ENCODE assay signal across 19 cellular contexts in the genomic region with DNA sequence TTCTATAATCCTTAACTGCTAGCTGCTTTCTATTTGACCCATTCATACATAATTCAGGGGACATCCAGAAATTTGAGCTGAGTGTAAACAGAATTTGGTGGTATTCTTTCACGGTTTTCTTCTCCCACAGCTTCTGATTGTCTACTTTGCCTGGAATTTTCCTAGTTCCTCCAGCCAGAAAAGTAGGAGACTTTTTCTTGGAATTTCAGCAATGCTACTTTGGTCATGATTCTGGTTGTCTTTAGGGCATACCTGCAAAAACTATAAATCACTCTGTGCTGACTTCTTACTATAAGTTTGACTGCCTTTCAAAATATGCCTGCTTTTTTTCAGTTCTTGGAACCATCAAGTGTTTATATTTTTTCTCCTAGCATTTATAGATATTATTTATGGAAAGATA.
"Had no signal": no experiment of that assay in that cellular context is flagged by ENCODE, and none has a peak within 500 bp of the region (broad histone marks: within the 10 kb centered on the region; RNA-seq: fewer than 3 reads in every experiment).

No MANE protein-coding gene starts in this region.

- H3K4me3 Mint-ChIP-seq: IgD-negative memory B cell had no signal

- H3K4me2 ChIP-seq: SK-N-SH had no signal

- ATAC-seq: HepG2, Panc1 had no signal

- H3K4me1 Mint-ChIP-seq: IgD-negative memory B cell had no signal

- H3K9me3 ChIP-seq: MG63, SK-N-SH had no signal

- H3K27ac ChIP-seq: RWPE1 had no signal

- H3K27me3 ChIP-seq: MG63 had no signal

- H3K4me3 ChIP-seq: MG63 had no signal

- H3K36me3 ChIP-seq: MG63 had no signal

- H3K27ac Mint-ChIP-seq: IgD-negative memory B cell had no signal

- DNase-seq: KBM-7, MG63, NCI-H1092, NCI-H1417 treated with DMSO at 0.1 percent for 48 hours, NCI-H146, NCI-H1694 treated with DMSO at 0.1 percent for 48 hours, NCI-H1930, NCI-H2081 treated with DMSO at 0.1 percent for 48 hours, NCI-H2171, NCI-H226, NCI-H446, NCI-H510A, NCI-H524 treated with DMSO at 0.1 percent for 48 hours, NCI-H774, SK-N-SH had no signal

- H3K9ac ChIP-seq: SK-N-SH had no signal

- H3K36me3 Mint-ChIP-seq: IgD-negative memory B cell had no signal
